11 cellular contexts compared by ENCODE assay signal in the genomic region with DNA sequence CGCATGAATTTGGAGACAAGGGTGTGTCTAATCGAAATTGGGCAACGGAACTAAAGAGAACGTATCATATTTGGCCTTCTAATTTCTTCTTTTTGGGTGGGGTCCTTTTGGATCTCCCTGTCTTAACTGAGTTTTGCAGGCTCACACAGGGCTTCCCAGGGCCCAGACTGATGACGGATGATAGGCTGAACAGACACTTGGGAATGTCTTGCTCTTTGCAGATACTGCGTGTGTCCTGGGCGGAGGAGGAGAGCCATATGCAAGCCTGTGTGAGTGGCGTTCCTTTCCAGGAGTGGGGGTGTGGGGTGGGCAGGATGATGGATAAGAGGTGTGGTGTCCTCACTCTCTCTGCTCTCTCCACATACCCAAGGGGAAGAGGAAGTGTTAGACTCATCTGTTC. TPM values are rescaled to one million over a fixed set of nuclear protein-coding genes. Genes with fewer than 3 reads are reported as not detected.
"Had no signal": no experiment of that assay in that cellular context is flagged by ENCODE, and none has a peak within 500 bp of the region (broad histone marks: within the 10 kb centered on the region; RNA-seq: fewer than 3 reads in every experiment).

No MANE protein-coding gene starts in this region.

- H3K27ac Mint-ChIP-seq: GM23338, HFFc6 had no signal

- H3K4me1 Mint-ChIP-seq: GM23338 had no signal

- H3K9me3 ChIP-seq: HAP-1 had no signal

- H3K27ac ChIP-seq: HL-60, KMS-11 had no signal

- DNase-seq: H7, HFFc6, KBM-7 had no signal

- H3K9me3 Mint-ChIP-seq: GM23338, HFFc6 had no signal

- H3K4me3 Mint-ChIP-seq: GM23338, HFFc6 had no signal

- H3K36me3 ChIP-seq: HAP-1 had no signal

- ATAC-seq: GM23338, HCT116, HepG2 had no signal

- H3K9ac ChIP-seq: KMS-11 had no signal

- H3K4me3 ChIP-seq: GM23338, HAP-1 had no signal

- H2AFZ ChIP-seq: GM23338 had no signal

- FAIRE-seq: HepG2 had no signal

- H3K4me1 ChIP-seq: HAP-1 had no signal

- H3K4me2 ChIP-seq: GM23338, KMS-11 had no signal

RNA-seq across cellular contexts. Expression of gene TNP1, which starts 40.1 kb away (rescaled TPM):
- total RNA-seq: GM23338, H4, H7, HepG2, HFFc6, HT1080 had no signal
- polyA plus RNA-seq: GM23338, HepG2 had no signal
